Comparison of ENCODE assay signal across 24 cellular contexts in genomic region chr15:100394726-100395125, GRCh38.
"Had no signal": no experiment of that assay in that cellular context is flagged by ENCODE, and none has a peak within 500 bp of the region (broad histone marks: within the 10 kb centered on the region; RNA-seq: fewer than 3 reads in every experiment).

No MANE protein-coding gene starts in this region.

- H3K4me3 ChIP-seq: ascending aorta had no signal

- ATAC-seq: activated CD8-positive, alpha-beta memory T cell treated with anti-CD3 and anti-CD28 coated beads, Interleukin-2, amount 10 ng/mL, durations not matched to agents 7 days and 5 days; activated naive CD4-positive, alpha-beta T cell treated with anti-CD3 and anti-CD28 coated beads, Interleukin-2, amount 50 U/mL, for 72 hours; activated naive CD8-positive, alpha-beta T cell treated with anti-CD3 and anti-CD28 coated beads, Interleukin-2, amount 50 U/mL, for 24 hours; activated T-cell treated with anti-CD3 and anti-CD28 coated beads, Interleukin-2, amount 50 U/mL, for 4 hours; PC-3; WTC11 had no signal

- H3K4me1 ChIP-seq: ascending aorta had no signal

- DNase-seq: activated CD4-positive, alpha-beta T cell treated with anti-CD3 and anti-CD28 coated beads for 1 hour; activated CD4-positive, alpha-beta T cell treated with anti-CD3 and anti-CD28 coated beads, Interleukin-2, amount 10 ng/mL, durations not matched to agents 24 days and 14 days; activated CD4-positive, alpha-beta T cell treated with anti-CD3 and anti-CD28 coated beads, Interleukin-2, amount 50 U/mL, for 48 hours; activated CD8-positive, alpha-beta memory T cell treated with anti-CD3 and anti-CD28 coated beads, Interleukin-2, amount 10 ng/mL, durations not matched to agents 7 days and 5 days; activated effector memory CD4-positive, alpha-beta T cell treated with anti-CD3 and anti-CD28 coated beads, Interleukin-2, amount 50 U/mL, for 16 hours; activated naive CD4-positive, alpha-beta T cell treated with Interleukin-2 at 50 U/mL for 16 hours; activated naive CD8-positive, alpha-beta T cell treated with anti-CD3 and anti-CD28 coated beads, Interleukin-2, amount 50 U/mL, for 24 hours; activated T-cell treated with anti-CD3 and anti-CD28 coated beads, Interleukin-2, amount 50 U/mL, for 4 hours; amniotic stem cell; KG1; NCI-H1092; NCI-H1417 treated with DMSO at 0.1 percent for 48 hours; NCI-H1694; NCI-H2029; NCI-H2107; NCI-H2171 treated with DMSO at 0.1 percent for 48 hours; NCI-H226; NCI-H526; NCI-H774; PC-3; SHP77 treated with DMSO at 0.1 percent for 48 hours had no signal

- H3K27me3 ChIP-seq: ascending aorta had no signal

- H3K27ac ChIP-seq: ascending aorta had no signal
